ENCODE assay signal across 22 cellular contexts in genomic region chr4:156954598-156954997, GRCh38. TPM values are rescaled to one million over a fixed set of nuclear protein-coding genes. Genes with fewer than 3 reads are reported as not detected.
A peak's percentile ranks its signal among the peaks of the same experiment; 100 is the strongest.
DNase-seq lines count a peak whose midpoint lies in the region; ATAC-seq and TF ChIP-seq lines count a peak whose summit lies in the region.
"Had no signal": no experiment of that assay in that cellular context is flagged by ENCODE, and none has a peak within 500 bp of the region (broad histone marks: within the 10 kb centered on the region; RNA-seq: fewer than 3 reads in every experiment).

No MANE protein-coding gene starts in this region.

- no peaks in the 10 kb centered on the region for H3K9me3 ChIP-seq in upper lobe of right lung
- H3K9me3 ChIP-seq: A549, stomach had no signal

- H3K4me3 Mint-ChIP-seq in activated CD8-positive, alpha-beta T cell treated with anti-CD3 and anti-CD28 coated beads, Interleukin-2, amount 10 ng/mL, durations not matched to agents 7 days and 5 days, result no peak overlapping the region
- H3K4me3 Mint-ChIP-seq: activated T-helper 17 cell treated with anti-CD3 and anti-CD28 coated beads, Interleukin-2, amount 50 U/mL, for 72 hours; naive thymus-derived CD4-positive, alpha-beta T cell; WTC11 had no signal

- DNase-seq in Right ventricle myocardium superior, result no peak
- DNase-seq in cardiac septum (ENCODE audit: low spot score), result no peak
- DNase-seq in NOMO-1 treated with dmso at 0.1 percent for 144 hours (lab: John Stamatoyannopoulos, UW; ENCODE audit: unreplicated experiment), result peak; percentile 74
- DNase-seq in left ventricle myocardium superior, result no peak
- DNase-seq in upper lobe of right lung, result no peak
- DNase-seq in activated CD8-positive, alpha-beta T cell treated with anti-CD3 and anti-CD28 coated beads, Interleukin-2, amount 10 ng/mL, durations not matched to agents 7 days and 5 days, result no peak
- DNase-seq in RPMI8226, result no peak
- DNase-seq: caudate nucleus; effector CD8-positive, alpha-beta T cell; naive thymus-derived CD4-positive, alpha-beta T cell; NCI-H146; NCI-H526; stomach had no signal

- no peaks in the 10 kb centered on the region for H3K4me1 Mint-ChIP-seq in activated CD8-positive, alpha-beta T cell treated with anti-CD3 and anti-CD28 coated beads, Interleukin-2, amount 10 ng/mL, durations not matched to agents 7 days and 5 days (ENCODE audit: low read depth)
- H3K4me1 Mint-ChIP-seq: activated T-helper 17 cell treated with anti-CD3 and anti-CD28 coated beads, Interleukin-2, amount 50 U/mL, for 72 hours; naive thymus-derived CD4-positive, alpha-beta T cell had no signal

- H3K27me3 ChIP-seq in upper lobe of right lung, result no peaks in the 10 kb centered on the region
- H3K27me3 ChIP-seq: stomach had no signal

- peak; percentile 75 for ATAC-seq in Right ventricle myocardium superior (ENCODE audit: poor library complexity)
- ATAC-seq in left ventricle myocardium superior, result peak; percentile 70
- peak; percentile 67 for ATAC-seq in upper lobe of right lung
- no peak for ATAC-seq in GM18868 (IDR thresholded peaks at IDR 0.05; ENCODE audit: unreplicated experiment)
- ATAC-seq in activated CD8-positive, alpha-beta T cell treated with anti-CD3 and anti-CD28 coated beads, Interleukin-2, amount 10 ng/mL, durations not matched to agents 7 days and 5 days, result no peak
- ATAC-seq: A549; activated T-helper 17 cell treated with anti-CD3 and anti-CD28 coated beads, Interleukin-2, amount 50 U/mL, for 72 hours; naive thymus-derived CD4-positive, alpha-beta T cell; WTC11 had no signal

- no peak overlapping the region for H3K4me3 ChIP-seq in upper lobe of right lung
- H3K4me3 ChIP-seq: A549, stomach had no signal

- no peaks in the 10 kb centered on the region for H3K9me3 Mint-ChIP-seq in activated CD8-positive, alpha-beta T cell treated with anti-CD3 and anti-CD28 coated beads, Interleukin-2, amount 10 ng/mL, durations not matched to agents 7 days and 5 days (ENCODE audit: insufficient read depth)
- H3K9me3 Mint-ChIP-seq: WTC11 had no signal

- intact Hi-C loops in Right ventricle myocardium superior (cut with DNase I), result no loop called here
- intact Hi-C loops in cardiac septum (cut with DNase I), result no loop called here
- intact Hi-C loops in left ventricle myocardium superior (cut with micrococcal nuclease), result no loop called here
- intact Hi-C loops in upper lobe of right lung (cut with DNase I), result no loop called here

- CTCF ChIA-PET in activated CD8-positive, alpha-beta T cell treated with anti-CD3 and anti-CD28 coated beads, Interleukin-2, amount 10 ng/mL, durations not matched to agents 7 days and 5 days (lab: Charles Lee), result no interaction called here

- no peaks in the 10 kb centered on the region for H3K4me1 ChIP-seq in upper lobe of right lung

- no peaks in the 10 kb centered on the region for H3K36me3 ChIP-seq in upper lobe of right lung
- H3K36me3 ChIP-seq: stomach had no signal

- POLR2A ChIA-PET in activated CD8-positive, alpha-beta T cell treated with anti-CD3 and anti-CD28 coated beads, Interleukin-2, amount 10 ng/mL, durations not matched to agents 7 days and 5 days (lab: Charles Lee), result no interaction called here

- TF ChIP-seq CTCF in upper lobe of right lung (IDR thresholded peaks at IDR 0.05), result no peak

- H3K36me3 Mint-ChIP-seq in activated CD8-positive, alpha-beta T cell treated with anti-CD3 and anti-CD28 coated beads, Interleukin-2, amount 10 ng/mL, durations not matched to agents 7 days and 5 days (ENCODE audit: low read depth), result no peaks in the 10 kb centered on the region
- H3K36me3 Mint-ChIP-seq: naive thymus-derived CD4-positive, alpha-beta T cell; WTC11 had no signal

- no peak overlapping the region for H3K27ac Mint-ChIP-seq in activated CD8-positive, alpha-beta T cell treated with anti-CD3 and anti-CD28 coated beads, Interleukin-2, amount 10 ng/mL, durations not matched to agents 7 days and 5 days
- H3K27ac Mint-ChIP-seq: activated T-helper 17 cell treated with anti-CD3 and anti-CD28 coated beads, Interleukin-2, amount 50 U/mL, for 72 hours; naive thymus-derived CD4-positive, alpha-beta T cell; WTC11 had no signal

- no peak overlapping the region for H3K27ac ChIP-seq in upper lobe of right lung
- H3K27ac ChIP-seq: A549, C4-2B, HL-60, KMS-11 had no signal

- no peaks in the 10 kb centered on the region for H3K27me3 Mint-ChIP-seq in activated CD8-positive, alpha-beta T cell treated with anti-CD3 and anti-CD28 coated beads, Interleukin-2, amount 10 ng/mL, durations not matched to agents 7 days and 5 days (ENCODE audit: low read depth)
- H3K27me3 Mint-ChIP-seq: activated T-helper 17 cell treated with anti-CD3 and anti-CD28 coated beads, Interleukin-2, amount 50 U/mL, for 72 hours; naive thymus-derived CD4-positive, alpha-beta T cell had no signal

RNA-seq across cellular contexts. Expression of gene PDGFC, which starts 17.0 kb away (rescaled TPM):
- 14.9 TPM for total RNA-seq in Right ventricle myocardium superior
- 16.9 TPM for total RNA-seq in cardiac septum
- 12.8 TPM for total RNA-seq in left ventricle myocardium superior
- total RNA-seq in upper lobe of right lung, result 31.3 TPM
- total RNA-seq in activated CD8-positive, alpha-beta T cell treated with anti-CD3 and anti-CD28 coated beads, Interleukin-2, amount 10 ng/mL, durations not matched to agents 7 days and 5 days, result not detected
- total RNA-seq: activated CD8-positive, alpha-beta memory T cell treated with anti-CD3 and anti-CD28 coated beads for 36 hours; activated T-helper 17 cell treated with anti-CD3 and anti-CD28 coated beads, Interleukin-2, amount 50 U/mL, for 72 hours; T-helper 1 cell treated with Interleukin-12 subunit alpha and Interleukin-12 subunit beta and Interleukin-4 antibody, amounts not matched to agents 30 ng/mL and 1 ng/mL, for 36 hours had no signal

Comparison
In these comparisons a context has a peak if more than half of its experiments do, and no peak if none do; other contexts are left out.
1. ATAC-seq: peak in Right ventricle myocardium superior (single experiment), left ventricle myocardium superior (single experiment) and upper lobe of right lung (single experiment); none in GM18868 (single experiment) and activated CD8-positive, alpha-beta T cell treated with anti-CD3 and anti-CD28 coated beads, Interleukin-2, amount 10 ng/mL, durations not matched to agents 7 days and 5 days (single experiment).
2. RNA of gene PDGFC, which starts 17.0 kb away (total RNA-seq): 31.3 TPM in upper lobe of right lung (single experiment), 16.9 TPM in cardiac septum (single experiment), 14.9 TPM in Right ventricle myocardium superior (single experiment) and 12.8 TPM in left ventricle myocardium superior (single experiment); not detected in activated CD8-positive, alpha-beta T cell treated with anti-CD3 and anti-CD28 coated beads, Interleukin-2, amount 10 ng/mL, durations not matched to agents 7 days and 5 days; every median in the first group is over 10 times any median in the second.